Comparison of ENCODE assay signal across 17 cellular contexts in the genomic region with DNA sequence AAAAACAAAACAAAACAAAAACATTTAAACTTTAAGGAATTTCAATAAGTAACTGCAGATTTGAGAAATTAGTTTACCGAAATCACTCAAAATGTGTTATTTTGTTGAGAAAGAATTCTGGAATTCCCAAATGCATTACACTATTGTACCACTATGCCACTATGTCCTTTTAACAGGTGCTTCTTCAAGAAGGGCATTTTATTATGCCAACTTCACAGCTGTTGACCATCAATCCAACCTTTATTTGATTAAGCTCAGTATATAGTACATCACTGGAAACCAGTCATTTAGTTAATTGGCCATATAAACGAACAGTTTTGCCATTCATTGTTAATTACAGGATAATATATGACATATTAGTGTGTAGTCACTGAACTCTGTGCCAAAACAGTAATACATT.
DNase-seq lines count a peak whose midpoint lies in the region; ATAC-seq and TF ChIP-seq lines count a peak whose summit lies in the region.
"Had no signal": no experiment of that assay in that cellular context is flagged by ENCODE, and none has a peak within 500 bp of the region (broad histone marks: within the 10 kb centered on the region; RNA-seq: fewer than 3 reads in every experiment).

No MANE protein-coding gene starts in this region.

- POLR2A ChIA-PET in activated CD4-positive, alpha-beta T cell treated with anti-CD3 and anti-CD28 coated beads for 36 hours (lab: Charles Lee): no interaction called here
- POLR2A ChIA-PET in HCT116 (lab: Charles Lee): no interaction called here
- POLR2A ChIA-PET in RWPE1 (lab: Yijun Ruan, JAX; ENCODE audit: low non-redundant PET): no interaction called here

- H3K27me3 ChIP-seq in HCT116 (ENCODE audit: insufficient read depth, low read length): no peaks in the 10 kb centered on the region
- H3K27me3 ChIP-seq: SJSA1 had no signal

- H3K27ac Mint-ChIP-seq in activated CD4-positive, alpha-beta T cell treated with anti-CD3 and anti-CD28 coated beads for 36 hours: peak overlapping the region; percentile 95
- peak overlapping the region; percentile 99 for H3K27ac Mint-ChIP-seq in activated naive CD8-positive, alpha-beta T cell treated with anti-CD3 and anti-CD28 coated beads for 36 hours

- no peak for DNase-seq in activated CD4-positive, alpha-beta T cell treated with anti-CD3 and anti-CD28 coated beads for 36 hours
- DNase-seq in activated CD4-positive, alpha-beta T cell treated with anti-CD3 and anti-CD28 coated beads for 4 hours: no peak
- DNase-seq in HCT116 (ENCODE audit: low read depth, low spot score) (no peak), NCI-H2081 treated with DMSO at 0.1 percent for 48 hours (lab: John Stamatoyannopoulos, UW) (peak; percentile 70), RWPE1 (ENCODE audit: low spot score) (no peak)
- DNase-seq in activated naive CD8-positive, alpha-beta T cell treated with anti-CD3 and anti-CD28 coated beads for 36 hours: no peak
- DNase-seq: 8988T, C1 segment of cervical spinal cord, DMS153, EL, MM.1S, NCI-H1436 treated with DMSO at 0.1 percent for 48 hours had no signal

- no peak for ATAC-seq in activated CD4-positive, alpha-beta T cell treated with anti-CD3 and anti-CD28 coated beads for 36 hours
- ATAC-seq in HCT116: no peak
- no peak for ATAC-seq in HG03108 (IDR thresholded peaks at IDR 0.05; ENCODE audit: unreplicated experiment)
- no peak for ATAC-seq in activated CD4-positive, CD25-positive, alpha-beta regulatory T cell treated with anti-CD3 and anti-CD28 coated beads, Interleukin-2, amount 50 U/mL, for 24 hours
- ATAC-seq: HepG2 had no signal

- no peaks in the 10 kb centered on the region for H3K27me3 Mint-ChIP-seq in activated CD4-positive, alpha-beta T cell treated with anti-CD3 and anti-CD28 coated beads for 36 hours
- no peaks in the 10 kb centered on the region for H3K27me3 Mint-ChIP-seq in activated naive CD8-positive, alpha-beta T cell treated with anti-CD3 and anti-CD28 coated beads for 36 hours

- no peaks in the 10 kb centered on the region for H3K9me3 ChIP-seq in HCT116 (ENCODE audit: control insufficient read depth in 1 of 2, insufficient read depth in 1 of 2, low read depth in 1 of 2, low read length in 2 of 2)
- H3K9me3 ChIP-seq: SJSA1 had no signal

- no peak for TF ChIP-seq CTCF in HCT116 (IDR thresholded peaks at IDR 0.05 in 2 of 3, conservative IDR thresholded peaks at IDR 0.05 in 1 of 3; ENCODE audit: borderline replicate concordance in 1 of 3, insufficient read depth in 1 of 3, low read depth in 2 of 3, low read length in 2 of 3)
- no peak for TF ChIP-seq CTCF in RWPE1 (conservative IDR thresholded peaks at IDR 0.05; ENCODE audit: low read depth)

- TF ChIP-seq POLR2A in HCT116 (IDR thresholded peaks at IDR 0.05; ENCODE audit: borderline replicate concordance, extremely low read depth, insufficient read depth, insufficient read length): no peak

- no peak overlapping the region for H2AFZ ChIP-seq in HCT116 (ENCODE audit: low read depth, low read length, poor library complexity, severe bottlenecking)

- BruUV-seq in HCT116 (replicated peaks; lab: Mats Ljungman, UMichigan): no TSS peak

- H3K4me3 ChIP-seq in HCT116 (replicated peaks in 1 of 2; ENCODE audit: low read depth in 1 of 2, low read length in 2 of 2): no peak overlapping the region
- H3K4me3 ChIP-seq: SJSA1 had no signal

- CTCF ChIA-PET in activated CD4-positive, alpha-beta T cell treated with anti-CD3 and anti-CD28 coated beads for 36 hours (lab: Charles Lee): interaction anchor here (1.3 to 1.6 kb wide), 2 partner anchors 20 to 118 kb away, joined by 3 to 4 read pairs; no protein-coding TSS in a partner anchor
- CTCF ChIA-PET in HCT116 (lab: Charles Lee) (no interaction called here), RWPE1 (lab: Yijun Ruan, JAX) (no interaction called here)

- H4K20me1 ChIP-seq in HCT116 (ENCODE audit: insufficient read depth): no peaks in the 10 kb centered on the region

- no peak for TF ChIP-seq RAD21 in HCT116 (IDR thresholded peaks at IDR 0.05; ENCODE audit: low read depth)

- peak overlapping the region; percentile 75; the same call in 1 of the 2 replicates for H3K4me2 ChIP-seq in HCT116 (ENCODE audit: low read length)

- H3K27ac ChIP-seq in HCT116 (ENCODE audit: low read depth, low read length) (peak overlapping the region; percentile 100), RWPE1 (no peak overlapping the region)
- H3K27ac ChIP-seq: SJSA1 had no signal

- RAD21 ChIA-PET in HCT116 (lab: Charles Lee; ENCODE audit: low non-redundant PET in 1 of 2, low total read pairs in 2 of 2, uncharacterized antibody in 2 of 2, unreplicated experiment in 2 of 2): no interaction called here

- H3K4me3 Mint-ChIP-seq in activated CD4-positive, alpha-beta T cell treated with anti-CD3 and anti-CD28 coated beads for 36 hours: no peak overlapping the region
- H3K4me3 Mint-ChIP-seq in activated naive CD8-positive, alpha-beta T cell treated with anti-CD3 and anti-CD28 coated beads for 36 hours: no peak overlapping the region

- H3K79me2 ChIP-seq in HCT116 (ENCODE audit: insufficient read depth, low read length): no peaks in the 10 kb centered on the region

- H3K36me3 Mint-ChIP-seq in activated CD4-positive, alpha-beta T cell treated with anti-CD3 and anti-CD28 coated beads for 36 hours (ENCODE audit: low read depth): peaks cover 3% of the 10 kb centered on the region
- peaks cover 19% of the 10 kb centered on the region for H3K36me3 Mint-ChIP-seq in activated naive CD8-positive, alpha-beta T cell treated with anti-CD3 and anti-CD28 coated beads for 36 hours

- H3K9me3 Mint-ChIP-seq in activated CD4-positive, alpha-beta T cell treated with anti-CD3 and anti-CD28 coated beads for 36 hours (ENCODE audit: low read depth): peaks cover 1% of the 10 kb centered on the region
- peaks cover 3% of the 10 kb centered on the region for H3K9me3 Mint-ChIP-seq in activated naive CD8-positive, alpha-beta T cell treated with anti-CD3 and anti-CD28 coated beads for 36 hours

- intact Hi-C loops in activated CD4-positive, alpha-beta T cell treated with anti-CD3 and anti-CD28 coated beads for 36 hours (cut with DNase I, micrococcal nuclease): no loop called here
- intact Hi-C loops in HCT116 (cut with micrococcal nuclease): no loop called here

- no peaks in the 10 kb centered on the region for H3K9me2 ChIP-seq in HCT116 (ENCODE audit: insufficient read depth)

- H3K36me3 ChIP-seq in HCT116 (ENCODE audit: control insufficient read depth in 1 of 2, insufficient read depth in 2 of 2, low read length in 2 of 2): no peaks in the 10 kb centered on the region
- H3K36me3 ChIP-seq: SJSA1 had no signal

- no peak overlapping the region for H3K9ac ChIP-seq in HCT116 (ENCODE audit: low read length)
- H3K9ac ChIP-seq: KMS-11 had no signal

- peaks cover 51 to 69% of the 10 kb centered on the region in 2 experiments for H3K4me1 ChIP-seq in HCT116 (ENCODE audit: control insufficient read depth in 1 of 2, insufficient read depth in 2 of 2, low read length in 2 of 2)

- H3K4me1 Mint-ChIP-seq in activated CD4-positive, alpha-beta T cell treated with anti-CD3 and anti-CD28 coated beads for 36 hours: peaks cover 50% of the 10 kb centered on the region
- H3K4me1 Mint-ChIP-seq in activated naive CD8-positive, alpha-beta T cell treated with anti-CD3 and anti-CD28 coated beads for 36 hours: peaks cover 53% of the 10 kb centered on the region

TF ChIP-seq in HCT116, 20 proteins besides CTCF, POLR2A, EP300 and RAD21:
- TF ChIP-seq, protein P1, sequence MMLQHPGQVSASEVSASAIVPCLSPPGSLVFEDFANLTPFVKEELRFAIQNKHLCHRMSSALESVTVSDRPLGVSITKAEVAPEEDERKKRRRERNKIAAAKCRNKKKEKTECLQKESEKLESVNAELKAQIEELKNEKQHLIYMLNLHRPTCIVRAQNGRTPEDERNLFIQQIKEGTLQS (IDR thresholded peaks at IDR 0.05): no peak
TF ChIP-seq in HCT116: peak in this region for 0.
